ENCODE assay signal across 1 cellular context in the genomic region with DNA sequence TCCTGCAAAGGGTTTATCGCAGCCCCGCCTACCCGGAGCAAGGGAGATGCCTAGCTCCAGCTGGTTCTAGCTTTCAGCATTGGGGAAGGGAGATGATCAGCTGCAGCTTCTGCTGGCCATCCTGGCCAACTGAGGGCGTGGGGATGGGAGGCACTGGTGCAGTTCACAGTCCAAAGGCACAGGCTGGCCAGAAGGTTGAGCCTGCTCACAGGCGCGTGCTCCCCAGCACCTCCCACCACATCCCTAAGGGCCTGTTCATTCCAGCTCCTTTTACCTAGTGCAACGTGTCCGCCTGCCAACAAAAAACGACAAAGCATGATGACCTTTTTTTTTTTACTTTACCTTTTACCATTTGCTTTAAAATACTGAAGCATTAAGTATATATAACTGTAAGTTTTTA.
TF ChIP-seq lines count a peak whose summit lies in the region.

No MANE protein-coding gene starts in this region.

TF ChIP-seq in HepG2, 621 proteins besides CTCF, POLR2A, EP300 and RAD21:
- TF ChIP-seq, protein P1, sequence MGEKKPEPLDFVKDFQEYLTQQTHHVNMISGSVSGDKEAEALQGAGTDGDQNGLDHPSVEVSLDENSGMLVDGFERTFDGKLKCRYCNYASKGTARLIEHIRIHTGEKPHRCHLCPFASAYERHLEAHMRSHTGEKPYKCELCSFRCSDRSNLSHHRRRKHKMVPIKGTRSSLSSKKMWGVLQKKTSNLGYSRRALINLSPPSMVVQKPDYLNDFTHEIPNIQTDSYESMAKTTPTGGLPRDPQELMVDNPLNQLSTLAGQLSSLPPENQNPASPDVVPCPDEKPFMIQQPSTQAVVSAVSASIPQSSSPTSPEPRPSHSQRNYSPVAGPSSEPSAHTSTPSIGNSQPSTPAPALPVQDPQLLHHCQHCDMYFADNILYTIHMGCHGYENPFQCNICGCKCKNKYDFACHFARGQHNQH (CRISPR knock-in tag; IDR thresholded peaks at IDR 0.05): no peak
- peak; percentile 68 for TF ChIP-seq ZNF263 (CRISPR knock-in tag; IDR thresholded peaks at IDR 0.05)
- TF ChIP-seq ZNF143 (CRISPR knock-in tag; IDR thresholded peaks at IDR 0.05): no peak
